ENCODE assay signal across 17 cellular contexts in the genomic region with DNA sequence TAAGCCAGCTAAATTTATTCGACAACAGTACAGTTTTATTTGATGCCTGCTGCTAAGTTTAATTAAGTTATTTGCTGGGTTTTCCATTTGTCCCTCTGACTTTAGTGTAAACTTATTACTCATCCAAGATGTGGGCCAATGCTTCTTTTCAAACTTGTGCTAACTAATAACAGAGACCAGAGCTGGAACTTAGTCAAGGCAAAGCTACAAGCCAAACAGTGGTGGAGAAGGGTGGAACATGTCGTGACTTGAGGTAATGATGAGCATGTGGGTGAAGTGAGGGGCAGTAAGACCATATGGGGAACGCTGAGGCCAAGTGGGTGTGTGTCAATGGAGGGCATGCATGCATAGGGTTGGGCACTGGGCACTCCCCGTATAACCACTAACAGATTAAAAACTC.
A peak's percentile ranks its signal among the peaks of the same experiment; 100 is the strongest.
DNase-seq lines count a peak whose midpoint lies in the region; ATAC-seq, FAIRE-seq and TF ChIP-seq lines count a peak whose summit lies in the region.
"Had no signal": no experiment of that assay in that cellular context is flagged by ENCODE, and none has a peak within 500 bp of the region (broad histone marks: within the 10 kb centered on the region; RNA-seq: fewer than 3 reads in every experiment).

No MANE protein-coding gene starts in this region.

- in situ Hi-C loops in IMR-90 (cut with MboI; ENCODE audit: low sequenced_read_pairs): no loop called here

- no TSS peak for BruUV-seq in IMR-90 (replicated peaks; lab: Mats Ljungman, UMichigan)

- H3K4me3 ChIP-seq in IMR-90 (ENCODE audit: insufficient read depth, low read depth, low read length): no peak overlapping the region
- no peak overlapping the region for H3K4me3 ChIP-seq in bronchial epithelial cell (ENCODE audit: low read depth, low read length)
- no peak overlapping the region for H3K4me3 ChIP-seq in fibroblast of mammary gland (ENCODE audit: control insufficient read depth, low read depth, low read length)

- FAIRE-seq in bronchial epithelial cell (lab: Jason Lieb, UNC): no peak
- FAIRE-seq: A204.1, D721Med had no signal

- no peak overlapping the region for H3K56ac ChIP-seq in IMR-90 (ENCODE audit: extremely low read depth, insufficient read depth, low read length)

- H3K14ac ChIP-seq in IMR-90 (replicated peaks; ENCODE audit: low read depth, low read length): no peak overlapping the region

- H3K4me1 ChIP-seq in IMR-90 (ENCODE audit: control insufficient read depth, insufficient read depth, low read length): no peaks in the 10 kb centered on the region

- ATAC-seq in IMR-90 (ENCODE audit: low read depth): peak; percentile 27
- ATAC-seq in GM18505 (IDR thresholded peaks at IDR 0.05; ENCODE audit: unreplicated experiment): no peak

- CTCF ChIA-PET in IMR-90 (lab: Yijun Ruan, JAX): interaction anchor here (1.1 to 2.2 kb wide), 2 partner anchors 10 to 20 kb away, joined by 4 to 5 read pairs; no protein-coding TSS in a partner anchor

- POLR2A ChIA-PET in IMR-90 (lab: Charles Lee; ENCODE audit: unreplicated experiment): no interaction called here

- H2BK20ac ChIP-seq in IMR-90 (ENCODE audit: low read depth, low read length): no peak overlapping the region

- no peaks in the 10 kb centered on the region for H3K79me1 ChIP-seq in IMR-90 (ENCODE audit: low read depth in 1 of 2, low read length in 2 of 2)

- dilution Hi-C loops in IMR-90 (cut with HindIII; ENCODE audit: low sequenced_read_pairs, unreplicated experiment): no loop called here

- no peak for TF ChIP-seq RAD21 in IMR-90 (IDR thresholded peaks at IDR 0.05; ENCODE audit: low read length)

- no peaks in the 10 kb centered on the region for H3K9me3 ChIP-seq in IMR-90 (ENCODE audit: control insufficient read depth, insufficient read depth, low read length)
- H3K9me3 ChIP-seq: SK-N-SH had no signal

- H2AK5ac ChIP-seq in IMR-90 (ENCODE audit: low read depth, low read length): no peak overlapping the region

- H3K9ac ChIP-seq in IMR-90 (ENCODE audit: low read depth, low read length): no peak overlapping the region
- H3K9ac ChIP-seq: SK-N-SH had no signal

- H2BK5ac ChIP-seq in IMR-90 (ENCODE audit: low read depth, low read length, poor library complexity, severe bottlenecking): no peak overlapping the region

- no peak overlapping the region for H3K18ac ChIP-seq in IMR-90 (ENCODE audit: low read depth, low read length)

- H4K8ac ChIP-seq in IMR-90 (ENCODE audit: low read depth in 2 of 2, low read length in 2 of 2): no peak overlapping the region

- H3K27me3 ChIP-seq in IMR-90 (ENCODE audit: control insufficient read depth, insufficient read depth, low read length) (no peaks in the 10 kb centered on the region), bronchial epithelial cell (ENCODE audit: control insufficient read depth, insufficient read depth, low read length) (no peaks in the 10 kb centered on the region)

- no peak overlapping the region for H3K4ac ChIP-seq in IMR-90 (ENCODE audit: low read depth, low read length)

- intact Hi-C loops in IMR-90 (cut with micrococcal nuclease): no loop called here

- no peak overlapping the region for H3K23ac ChIP-seq in IMR-90 (ENCODE audit: low read depth, low read length)

- no peak overlapping the region for H3K4me2 ChIP-seq in IMR-90 (ENCODE audit: low read depth, low read length)
- H3K4me2 ChIP-seq: SK-N-SH had no signal

- no peak overlapping the region for H2BK120ac ChIP-seq in IMR-90 (ENCODE audit: low read depth, low read length)

- no peak overlapping the region for H2AFZ ChIP-seq in IMR-90 (replicated peaks; ENCODE audit: low read length, poor library complexity)

- H3K27ac ChIP-seq in IMR-90 (ENCODE audit: insufficient read depth, low read length) (no peak overlapping the region), caudate nucleus (ENCODE audit: low read depth, low read length) (no peak overlapping the region)

- no peaks in the 10 kb centered on the region for H3K9me1 ChIP-seq in IMR-90 (ENCODE audit: insufficient read depth, low read length)

- TF ChIP-seq POLR2A in IMR-90 (IDR thresholded peaks at IDR 0.05; ENCODE audit: low read depth, low read length) (no peak), GM18505 (IDR thresholded peaks at IDR 0.05; ENCODE audit: borderline replicate concordance, extremely low read depth, insufficient read depth, insufficient read length) (no peak)

- TF ChIP-seq CTCF in AG09319 (IDR thresholded peaks at IDR 0.05; ENCODE audit: low read depth, low read length) (no peak), IMR-90 (conservative IDR thresholded peaks at IDR 0.05; ENCODE audit: low read depth, low read length) (no peak), bronchial epithelial cell (IDR thresholded peaks at IDR 0.05; ENCODE audit: insufficient read depth, low read length, severe bottlenecking) (no peak), fibroblast of mammary gland (conservative IDR thresholded peaks at IDR 0.05; ENCODE audit: control insufficient read depth, insufficient read depth, low read depth, low read length) (no peak)

- H4K20me1 ChIP-seq in IMR-90 (ENCODE audit: insufficient read depth, low read length): no peaks in the 10 kb centered on the region

- WGBS in IMR-90 (ENCODE audit: extremely low coverage in 2 of 2, insufficient read length in 1 of 2), 2 experiments: no CpG with 5 or more reads among the region's 4 CpGs

- no peak overlapping the region for H4K5ac ChIP-seq in IMR-90 (ENCODE audit: low read depth, low read length)

- no peak overlapping the region for H2AK9ac ChIP-seq in IMR-90 (replicated peaks; ENCODE audit: low read depth, low read length, poor library complexity)

- H3K36me3 ChIP-seq in IMR-90 (ENCODE audit: control insufficient read depth, insufficient read depth, low read length): no peaks in the 10 kb centered on the region
- no peaks in the 10 kb centered on the region for H3K36me3 ChIP-seq in bronchial epithelial cell (ENCODE audit: control insufficient read depth, insufficient read depth, low read length)

- H2BK15ac ChIP-seq in IMR-90 (ENCODE audit: low read depth, low read length): no peak overlapping the region

- peak; percentile 84 for DNase-seq in AG09319 (ENCODE audit: extremely low read depth, low read depth)
- DNase-seq in IMR-90: peak; percentile 16
- DNase-seq in bronchial epithelial cell (ENCODE audit: low read depth): peak; percentile 99
- DNase-seq in fibroblast of mammary gland (ENCODE audit: low read depth): peak; percentile 68
- no peak for DNase-seq in NCI-H1694 treated with DMSO at 0.1 percent for 48 hours (lab: John Stamatoyannopoulos, UW)
- DNase-seq in HCEC 1CT: no peak
- no peak for DNase-seq in caudate nucleus (lab: John Stamatoyannopoulos, UW)
- DNase-seq: CD4-positive, alpha-beta T cell; H9; NCI-H2107; NCI-H226; NK-92 treated with Interleukin-12 subunit alpha and Interleukin-12 subunit beta, amount 100 ng/mL, for 24 hours; Right ventricle myocardium superior; SK-N-SH had no signal

- H4K91ac ChIP-seq in IMR-90 (ENCODE audit: insufficient read depth, low read depth, low read length): no peak overlapping the region

TF ChIP-seq in IMR-90, 13 proteins besides CTCF, POLR2A, EP300 and RAD21:
- no peak for TF ChIP-seq SMC3 (IDR thresholded peaks at IDR 0.05; ENCODE audit: low read depth, low read length)
- TF ChIP-seq NFE2L2 (IDR thresholded peaks at IDR 0.05; ENCODE audit: low read depth, low read length): no peak

Comparison
In these comparisons a context has a peak if more than half of its experiments do, and no peak if none do; other contexts are left out.
1. DNase-seq: peak in AG09319 (single experiment), IMR-90 (single experiment), bronchial epithelial cell (single experiment) and fibroblast of mammary gland (single experiment); none in NCI-H1694 treated with DMSO at 0.1 percent for 48 hours (single experiment), HCEC 1CT (single experiment) and caudate nucleus (0 of 61).